ENCODE assay signal across 20 cellular contexts in the genomic region with DNA sequence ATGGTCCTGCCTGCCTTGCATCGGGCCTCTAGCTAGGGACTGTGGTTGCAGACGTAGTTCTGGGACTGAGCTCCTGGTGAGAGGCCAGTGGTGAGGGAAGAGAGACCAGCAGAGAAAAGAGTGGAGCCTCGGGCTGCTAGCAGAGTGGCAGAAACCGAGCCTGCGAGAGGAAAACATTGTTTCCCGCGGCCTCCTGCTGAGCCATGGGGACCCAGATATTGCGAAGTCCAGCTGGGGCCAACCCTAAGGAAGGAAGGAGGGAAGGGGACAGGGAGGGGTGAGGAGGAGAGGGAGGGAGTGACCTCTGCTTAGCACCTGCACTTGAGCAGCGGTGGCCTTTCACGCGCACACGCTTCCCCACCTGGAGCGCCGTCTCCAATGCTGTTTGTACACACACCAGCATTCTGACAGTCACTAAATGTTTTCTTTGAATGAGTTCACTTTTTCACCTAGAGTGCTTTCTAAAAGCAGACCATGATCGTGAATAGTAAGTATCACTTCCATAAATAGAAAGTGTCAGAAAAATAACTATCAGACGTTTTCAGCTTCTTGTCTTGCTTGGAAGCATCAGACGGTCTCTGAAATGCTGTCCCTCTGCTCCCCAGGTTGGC. TPM values are rescaled to one million over a fixed set of nuclear protein-coding genes. Genes with fewer than 3 reads are reported as not detected.
DNase-seq lines count a peak whose midpoint lies in the region; TF ChIP-seq lines count a peak whose summit lies in the region.
"Had no signal": no experiment of that assay in that cellular context is flagged by ENCODE, and none has a peak within 500 bp of the region (broad histone marks: within the 10 kb centered on the region; RNA-seq: fewer than 3 reads in every experiment).

No MANE protein-coding gene starts in this region.

- H3K27ac Mint-ChIP-seq in IgD-negative memory B cell = peak overlapping the region in 1 of 3 donors; percentile 59
- no peak overlapping the region for H3K27ac Mint-ChIP-seq in neural crest cell (ENCODE audit: unreplicated experiment)

- H3K4me3 ChIP-seq in esophagus squamous epithelium = no peak overlapping the region
- H3K4me3 ChIP-seq: HAP-1, ovary had no signal

- no peaks in the 10 kb centered on the region for H3K9me3 ChIP-seq in esophagus squamous epithelium
- H3K9me3 ChIP-seq: HAP-1, ovary, SK-N-SH had no signal

- 60 to 61% methylated on average over 10 to 12 of the region's 17 CpGs for WGBS in esophagus squamous epithelium, 2 donors

- no peak overlapping the region for H3K27ac ChIP-seq in esophagus squamous epithelium
- H3K27ac ChIP-seq: ovary had no signal

- H3K9me3 Mint-ChIP-seq in IgD-negative memory B cell (peaks cover 0 to 1% (median 0%) of the 10 kb centered on the region in 3 donors), neural crest cell (no peaks in the 10 kb centered on the region)
- H3K9me3 Mint-ChIP-seq: CD8-positive, alpha-beta memory T cell had no signal

- TF ChIP-seq CTCF in GM10266 (IDR thresholded peaks at IDR 0.05; ENCODE audit: control insufficient read depth, insufficient read depth, low read depth, missing control alignments) (no peak), neural crest cell (conservative IDR thresholded peaks at IDR 0.05) (no peak), esophagus squamous epithelium (IDR thresholded peaks at IDR 0.05) (no peak)

- H3K4me1 ChIP-seq in esophagus squamous epithelium = peaks cover 15 to 32% (median 27%) of the 10 kb centered on the region in 3 donors
- H3K4me1 ChIP-seq: HAP-1 had no signal

- H3K4me1 Mint-ChIP-seq in IgD-negative memory B cell (peaks cover 15 to 22% (median 19%) of the 10 kb centered on the region in 3 donors), neural crest cell (no peaks in the 10 kb centered on the region)

- no peak for TF ChIP-seq POLR2A in esophagus squamous epithelium (IDR thresholded peaks at IDR 0.05)

- peaks cover 0 to 67% (median 2%) of the 10 kb centered on the region in 4 donors for H3K27me3 ChIP-seq in esophagus squamous epithelium

- H3K4me3 Mint-ChIP-seq in IgD-negative memory B cell = peak overlapping the region in 3 of 4 donors; percentile 28 to 84 (median 46)
- H3K4me3 Mint-ChIP-seq in neural crest cell = peak overlapping the region; percentile 54

- H3K36me3 Mint-ChIP-seq in IgD-negative memory B cell = no peaks in the 10 kb centered on the region
- H3K36me3 Mint-ChIP-seq in neural crest cell (ENCODE audit: low read depth) = no peaks in the 10 kb centered on the region
- H3K36me3 Mint-ChIP-seq: CD8-positive, alpha-beta memory T cell had no signal

- H3K36me3 ChIP-seq in esophagus squamous epithelium = no peaks in the 10 kb centered on the region
- H3K36me3 ChIP-seq: HAP-1, ovary had no signal

- DNase-seq in GM10266 (ENCODE audit: extremely low spot score) (peak; percentile 85), neural crest cell (ENCODE audit: low read depth, low spot score) (no peak), glomerular visceral epithelial cell (ENCODE audit: extremely low spot score) (no peak), esophagus squamous epithelium (lab: John Stamatoyannopoulos, UW) (no peak)
- DNase-seq: activated CD4-positive, alpha-beta T cell treated with anti-CD3 and anti-CD28 coated beads, Interleukin-2, amount 50 U/mL, for 4 hours; activated T-cell treated with anti-CD3 and anti-CD28 coated beads, Interleukin-2, amount 50 U/mL, for 48 hours; caudate nucleus; CD8-positive, alpha-beta memory T cell; effector memory CD4-positive, alpha-beta T cell; EL; midbrain; NCI-H2029; NCI-H524 treated with DMSO at 0.1 percent for 48 hours; ovary; stimulated activated CD4-positive, alpha-beta T cell treated with anti-CD3 and anti-CD28 coated beads, Interleukin-2, amount 100 ng/mL, for 48 hours had no signal

- H3K27me3 Mint-ChIP-seq in IgD-negative memory B cell (peaks cover 12% of the 10 kb centered on the region), neural crest cell (ENCODE audit: low read depth) (peaks cover 46% of the 10 kb centered on the region)

- intact Hi-C loops in esophagus squamous epithelium (cut with DNase I) = no loop called here

RNA-seq across cellular contexts. Expression of gene FNDC10, which starts 2.5 kb away (rescaled TPM):
- not detected for polyA plus RNA-seq in IgD-negative memory B cell
- total RNA-seq in neural crest cell = 14.3 and 14.5 TPM in 2 replicates
- 10 to 100 TPM in 1 of 4 donors, 1 to 10 TPM in 3; 5.8 to 15.6 (median 7.9) TPM for total RNA-seq in esophagus squamous epithelium
- total RNA-seq: HT-29 had no signal

RNA-seq across cellular contexts. Expression of gene MIB2, which starts 12.9 kb away (rescaled TPM):
- 22.4 TPM for polyA plus RNA-seq in IgD-negative memory B cell
- total RNA-seq in neural crest cell = 105 and 106 TPM in 2 replicates
- total RNA-seq in esophagus squamous epithelium = 10 to 100 TPM; 80.0 to 99.8 (median 96.6) TPM

RNA-seq across cellular contexts. Expression of gene SSU72, which starts 27.8 kb away (rescaled TPM):
- 176 TPM for polyA plus RNA-seq in IgD-negative memory B cell
- total RNA-seq in neural crest cell (132 and 134 TPM in 2 replicates), esophagus squamous epithelium (100 to 1,000 TPM in 3 of 4 donors, 10 to 100 TPM in 1; 98.4 to 125 (median 124) TPM)

RNA-seq across cellular contexts. Expression of gene MMP23B, which starts 29.5 kb away (rescaled TPM):
- polyA plus RNA-seq in IgD-negative memory B cell = 0.93 TPM
- 1.7 and 2.3 TPM in 2 replicates for total RNA-seq in neural crest cell
- 1 to 10 TPM in 3 of 4 donors, under 1 TPM in 1; 0.49 to 7.6 (median 2.7) TPM for total RNA-seq in esophagus squamous epithelium
- total RNA-seq: M059J had no signal

RNA-seq across cellular contexts. Expression of gene CDK11B, which starts 56.4 kb away (rescaled TPM):
- polyA plus RNA-seq in IgD-negative memory B cell = 19.9 TPM
- total RNA-seq in neural crest cell = 32.1 and 34.1 TPM in 2 replicates
- total RNA-seq in esophagus squamous epithelium = 10 to 100 TPM; 10.1 to 17.2 (median 13.7) TPM
